14 cellular contexts compared by ENCODE assay signal in genomic region chr17:55730808-55731207, GRCh38. TPM values are rescaled to one million over a fixed set of nuclear protein-coding genes. Genes with fewer than 3 reads are reported as not detected.
DNase-seq lines count a peak whose midpoint lies in the region; FAIRE-seq and TF ChIP-seq lines count a peak whose summit lies in the region.
"Had no signal": no experiment of that assay in that cellular context is flagged by ENCODE, and none has a peak within 500 bp of the region (broad histone marks: within the 10 kb centered on the region; RNA-seq: fewer than 3 reads in every experiment).

No MANE protein-coding gene starts in this region.

- 44 to 53% (median 47%) methylated on average over 3 of the region's 3 CpGs for WGBS in adrenal gland, 4 donors
- WGBS in transverse colon (ENCODE audit: low coverage in 1 of 2), 2 donors = 20 to 31% methylated on average over 1 to 3 of the region's 3 CpGs
- 19 to 37% (median 22%) methylated on average over 3 of the region's 3 CpGs for WGBS in small intestine, 3 donors

- no peaks in the 10 kb centered on the region for H3K36me3 Mint-ChIP-seq in neural crest cell (ENCODE audit: low read depth)

- H3K27me3 ChIP-seq in adrenal gland (no peaks in the 10 kb centered on the region), transverse colon (no peaks in the 10 kb centered on the region), small intestine (ENCODE audit: control insufficient read depth in 2 of 2, insufficient read depth in 2 of 2, low read length in 2 of 2) (peaks cover 0 to 2% of the 10 kb centered on the region in 2 donors)
- H3K27me3 ChIP-seq: pancreas had no signal

- H3K4me1 Mint-ChIP-seq in neural crest cell = peaks cover 48% of the 10 kb centered on the region

- TF ChIP-seq EP300 in transverse colon (IDR thresholded peaks at IDR 0.05; ENCODE audit: low read depth) = peak; percentile 61

- H3K4me3 Mint-ChIP-seq in neural crest cell = no peak overlapping the region

- no peaks in the 10 kb centered on the region for H3K9me3 ChIP-seq in adrenal gland (replicated peaks in 1 of 3)
- H3K9me3 ChIP-seq in transverse colon = no peaks in the 10 kb centered on the region
- no peaks in the 10 kb centered on the region for H3K9me3 ChIP-seq in small intestine (ENCODE audit: control insufficient read depth, low read depth)
- H3K9me3 ChIP-seq: pancreas had no signal

- in situ Hi-C loops in transverse colon (cut with MboI; ENCODE audit: low pct_ligation_motif_present in 1 of 4, low pct_unique_long_range_greater_than_20kb in 1 of 4, low sequenced_read_pairs in 3 of 4) = no loop called here

- H3K4me3 ChIP-seq in adrenal gland = no peak overlapping the region
- peak overlapping the region; percentile 8 for H3K4me3 ChIP-seq in fibroblast of pulmonary artery (replicated peaks; ENCODE audit: low read depth, low read length)
- H3K4me3 ChIP-seq in transverse colon = no peak overlapping the region
- H3K4me3 ChIP-seq in small intestine (ENCODE audit: low read depth in 1 of 2, low read length in 2 of 2) = no peak overlapping the region
- H3K4me3 ChIP-seq: pancreas had no signal

- H3K27ac ChIP-seq in adrenal gland = peak overlapping the region in 3 of 5 donors; percentile 0 to 76 (median 41)
- peak overlapping the region; percentile 57 to 80 (median 72) for H3K27ac ChIP-seq in transverse colon
- H3K27ac ChIP-seq in small intestine (ENCODE audit: low read depth in 1 of 2, low read length in 1 of 2) = no peak overlapping the region
- H3K27ac ChIP-seq: RWPE1 had no signal

- intact Hi-C loops in adrenal gland (cut with DNase I) (no loop called here), transverse colon (cut with DNase I; ENCODE audit: low total_unique reads) (no loop called here)

- FAIRE-seq in H54 (lab: Jason Lieb, UNC) = no peak
- FAIRE-seq in small intestine (lab: Jason Lieb, UNC) = no peak
- FAIRE-seq: pancreas had no signal

- no peaks in the 10 kb centered on the region for H3K27me3 Mint-ChIP-seq in neural crest cell (ENCODE audit: low read depth)

- H3K36me3 ChIP-seq in adrenal gland (replicated peaks in 1 of 2) = no peaks in the 10 kb centered on the region
- H3K36me3 ChIP-seq in transverse colon = no peaks in the 10 kb centered on the region
- no peaks in the 10 kb centered on the region for H3K36me3 ChIP-seq in small intestine (ENCODE audit: control insufficient read depth in 2 of 2, insufficient read depth in 2 of 2, low read length in 2 of 2)
- H3K36me3 ChIP-seq: pancreas had no signal

- no peaks in the 10 kb centered on the region for H3K9me3 Mint-ChIP-seq in neural crest cell

- H3K27ac Mint-ChIP-seq in neural crest cell (ENCODE audit: unreplicated experiment) = peak overlapping the region; percentile 6

- TF ChIP-seq POLR2A in adrenal gland (IDR thresholded peaks at IDR 0.05) (no peak), transverse colon (IDR thresholded peaks at IDR 0.05) (no peak), H54 (IDR thresholded peaks at IDR 0.05; ENCODE audit: low read depth, low read length) (no peak)

- TF ChIP-seq CTCF in adrenal gland (IDR thresholded peaks at IDR 0.05) (no peak), fibroblast of pulmonary artery (IDR thresholded peaks at IDR 0.05; ENCODE audit: low read length, missing control alignments) (no peak), neural crest cell (conservative IDR thresholded peaks at IDR 0.05) (no peak), transverse colon (IDR thresholded peaks at IDR 0.05) (no peak)

- peaks cover 8 to 38% of the 10 kb centered on the region in 2 donors for H3K4me1 ChIP-seq in adrenal gland (replicated peaks in 1 of 2)
- peaks cover 0 to 31% (median 20%) of the 10 kb centered on the region in 4 donors for H3K4me1 ChIP-seq in transverse colon
- no peaks in the 10 kb centered on the region for H3K4me1 ChIP-seq in small intestine (ENCODE audit: control insufficient read depth in 2 of 2, insufficient read depth in 1 of 2, low read depth in 1 of 2, low read length in 1 of 2)
- H3K4me1 ChIP-seq: pancreas had no signal

- DNase-seq in adrenal gland (no peak), fibroblast of pulmonary artery (ENCODE audit: low read depth) (no peak), neural crest cell (ENCODE audit: low read depth, low spot score) (no peak), transverse colon (no peak), H54 (ENCODE audit: insufficient read length, low spot score) (no peak), NCI-H1694 treated with DMSO at 0.1 percent for 48 hours (lab: John Stamatoyannopoulos, UW) (no peak), small intestine (no peak)
- DNase-seq: activated CD4-positive, alpha-beta T cell treated with anti-CD3 and anti-CD28 coated beads, Interleukin-2, amount 50 U/mL, for 1 hour; hippocampal formation; NCI-H526 treated with DMSO at 0.1 percent for 48 hours; pancreas; T1000 had no signal

RNA-seq across cellular contexts. Expression of gene TMEM100, which starts 8.1 kb away (rescaled TPM):
- 10 to 100 TPM in 1 of 8 donors, 1 to 10 TPM in 7; 1.3 to 11.5 (median 2.7) TPM for total RNA-seq in adrenal gland
- polyA plus RNA-seq in adrenal gland = 1 to 10 TPM; 2.5 to 4.9 (median 2.6) TPM
- total RNA-seq in neural crest cell = 0.23 and 0.54 TPM in 2 replicates
- total RNA-seq in transverse colon = 1 to 10 TPM in 2 of 4 donors, under 1 TPM in 1, not detected in 1; 1.00 to 7.8 (median 4.1) TPM
- 10 to 100 TPM in 1 of 3 donors, 1 to 10 TPM in 1, under 1 TPM in 1; 0.45 to 24.0 (median 4.1) TPM for polyA plus RNA-seq in small intestine
- total RNA-seq: G401 had no signal

RNA-seq across cellular contexts. Expression of gene PCTP, which starts 20.0 kb away (rescaled TPM):
- total RNA-seq in adrenal gland (10 to 100 TPM; 11.1 to 18.0 (median 13.1) TPM), neural crest cell (15.4 and 16.4 TPM in 2 replicates), transverse colon (100 to 1,000 TPM in 1 of 4 donors, 10 to 100 TPM in 2, 1 to 10 TPM in 1; 8.6 to 581 (median 35.0) TPM)
- polyA plus RNA-seq in adrenal gland (10 to 100 TPM in 1 of 3 donors, 1 to 10 TPM in 2; 7.2 to 17.0 (median 9.2) TPM), small intestine (10 to 100 TPM; 22.4 to 33.5 (median 27.1) TPM)

Comparison
In these comparisons a context has a peak if more than half of its experiments do, and no peak if none do; other contexts are left out.
1. H3K27ac ChIP-seq: peak in adrenal gland (3 of 5) and transverse colon (4 of 4); none in small intestine (0 of 2).